ENCODE assay signal across 10 cellular contexts in the genomic region with DNA sequence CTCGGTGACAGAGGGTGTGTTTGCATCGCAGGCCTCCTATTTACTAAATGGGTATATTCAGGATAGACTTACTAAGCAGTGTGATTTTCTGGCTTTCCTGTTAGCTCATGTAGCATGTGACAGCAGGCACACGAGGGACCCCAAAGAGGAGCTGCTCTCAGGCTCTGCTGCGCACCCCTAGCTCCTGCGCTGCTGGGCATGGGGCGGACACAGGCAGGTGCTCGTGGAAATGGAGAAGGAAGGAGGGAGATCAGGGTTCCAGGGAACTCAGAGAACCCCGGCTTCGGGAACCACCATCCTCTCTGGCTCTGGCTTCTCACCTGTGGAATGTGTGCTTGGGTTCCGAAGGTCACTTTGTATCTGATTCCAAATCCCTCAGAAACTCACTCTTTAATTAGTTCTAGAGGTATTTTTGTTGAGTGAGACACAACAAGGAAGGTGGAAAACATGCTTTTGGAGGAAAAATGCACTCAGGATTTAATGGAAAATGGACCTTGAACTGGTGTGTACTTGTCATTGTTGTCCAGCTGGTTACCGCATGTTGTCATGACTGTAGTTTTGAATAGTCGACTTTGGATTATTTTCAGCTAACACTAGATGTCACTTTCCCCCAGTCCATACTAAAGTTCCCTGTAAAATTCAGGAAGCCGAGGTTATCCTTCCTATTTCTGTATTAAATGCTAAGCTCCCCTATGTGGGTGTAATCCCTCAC. TPM values are rescaled to one million over a fixed set of nuclear protein-coding genes. Genes with fewer than 3 reads are reported as not detected.
DNase-seq lines count a peak whose midpoint lies in the region; ATAC-seq and TF ChIP-seq lines count a peak whose summit lies in the region.
"Had no signal": no experiment of that assay in that cellular context is flagged by ENCODE, and none has a peak within 500 bp of the region (broad histone marks: within the 10 kb centered on the region; RNA-seq: fewer than 3 reads in every experiment).

No MANE protein-coding gene starts in this region.

- no TSS peak for BruUV-seq in A673 (replicated peaks; lab: Mats Ljungman, UMichigan)

- H3K4me3 ChIP-seq in A673 (ENCODE audit: low read depth, low read length, poor library complexity, severe bottlenecking) (no peak overlapping the region), foreskin fibroblast (ENCODE audit: low read depth in 1 of 2, low read length in 2 of 2) (no peak overlapping the region), MM.1S (ENCODE audit: low read length) (no peak overlapping the region)

- intact Hi-C loops in A673 (cut with micrococcal nuclease; ENCODE audit: unreplicated experiment), result loop anchor here (2.0 to 5.0 kb wide), 3 partner anchors 123 to 593 kb away; no protein-coding TSS in a partner anchor

- H3K27me3 ChIP-seq in A673 (replicated peaks; ENCODE audit: insufficient read depth, low read depth, low read length, poor library complexity), result peaks cover 19% of the 10 kb centered on the region
- H3K27me3 ChIP-seq in MM.1S (replicated peaks; ENCODE audit: insufficient read depth, low read length), result peaks cover 5% of the 10 kb centered on the region

- CTCF ChIA-PET in A673 (lab: Charles Lee), result interaction anchor here (0.6 to 1.2 kb wide), 6 partner anchors 10 to 597 kb away, joined by 3 to 5 read pairs (median 4); no protein-coding TSS in a partner anchor

- H2AFZ ChIP-seq in MM.1S (ENCODE audit: low read length), result no peak overlapping the region

- H4K20me1 ChIP-seq in MM.1S (ENCODE audit: insufficient read depth, low read length), result no peaks in the 10 kb centered on the region

- DNase-seq in A673 (ENCODE audit: low spot score) (peak; percentile 29), DMS79 treated with DMSO at 0.1 percent for 48 hours (lab: John Stamatoyannopoulos, UW) (peak; percentile 63), RKO (ENCODE audit: low spot score) (peak; percentile 61), foreskin fibroblast (peak; percentile 33 to 69), MM.1S (no peak)
- DNase-seq: RPMI8226 had no signal

- no peaks in the 10 kb centered on the region for H3K79me2 ChIP-seq in MM.1S (ENCODE audit: low read length)

- H3K9ac ChIP-seq in MM.1S (ENCODE audit: low read length), result no peak overlapping the region

- POLR2A ChIA-PET in A673 (lab: Charles Lee; ENCODE audit: low non-redundant PET), result no interaction called here

- H3K9me2 ChIP-seq in MM.1S (replicated peaks; ENCODE audit: insufficient read depth, low read length), result no peaks in the 10 kb centered on the region

- peak; percentile 47; the same call in 1 of the 2 replicates for TF ChIP-seq CTCF in A673 (conservative IDR thresholded peaks at IDR 0.05; ENCODE audit: low read depth, low read length)
- TF ChIP-seq CTCF in foreskin fibroblast (IDR thresholded peaks at IDR 0.05; ENCODE audit: low read depth, low read length), result peak; percentile 20
- TF ChIP-seq CTCF in MM.1S (IDR thresholded peaks at IDR 0.05; ENCODE audit: low read length), result no peak

- no peak for ATAC-seq in HG02852 (IDR thresholded peaks at IDR 0.05; ENCODE audit: unreplicated experiment)
- ATAC-seq in HG02973 (IDR thresholded peaks at IDR 0.05; ENCODE audit: unreplicated experiment), result no peak
- ATAC-seq in HG02759 (IDR thresholded peaks at IDR 0.05; ENCODE audit: unreplicated experiment), result no peak

- H3K27ac ChIP-seq in A673 (ENCODE audit: low read depth, low read length, poor library complexity, severe bottlenecking) (no peak overlapping the region), MM.1S (ENCODE audit: low read length) (no peak overlapping the region)

- H3K9me3 ChIP-seq in A673 (ENCODE audit: low read depth, low read length, poor library complexity, severe bottlenecking) (no peaks in the 10 kb centered on the region), MM.1S (replicated peaks; ENCODE audit: insufficient read depth, low read length) (no peaks in the 10 kb centered on the region)

- H3K4me1 ChIP-seq in A673 (ENCODE audit: insufficient read depth, low read length, poor library complexity, severe bottlenecking) (peaks cover 6% of the 10 kb centered on the region), MM.1S (ENCODE audit: low read length) (no peaks in the 10 kb centered on the region)

- H3K4me2 ChIP-seq in MM.1S (ENCODE audit: low read depth, low read length), result no peak overlapping the region

- no peaks in the 10 kb centered on the region for H3F3A ChIP-seq in MM.1S (ENCODE audit: insufficient read depth, low read length)

- no peaks in the 10 kb centered on the region for H3K36me3 ChIP-seq in A673 (ENCODE audit: insufficient read depth, low read length, poor library complexity, severe bottlenecking)
- H3K36me3 ChIP-seq in MM.1S (replicated peaks; ENCODE audit: insufficient read depth, low read length), result no peaks in the 10 kb centered on the region

RNA-seq across cellular contexts. Expression of a gene that starts 3.5 kb away (rescaled TPM):
- 3.7 and 3.8 TPM in 2 replicates for total RNA-seq in A673 (2021)
- total RNA-seq: HT1080 had no signal
